Comparison of ENCODE assay signal across 23 cellular contexts in the genomic region with DNA sequence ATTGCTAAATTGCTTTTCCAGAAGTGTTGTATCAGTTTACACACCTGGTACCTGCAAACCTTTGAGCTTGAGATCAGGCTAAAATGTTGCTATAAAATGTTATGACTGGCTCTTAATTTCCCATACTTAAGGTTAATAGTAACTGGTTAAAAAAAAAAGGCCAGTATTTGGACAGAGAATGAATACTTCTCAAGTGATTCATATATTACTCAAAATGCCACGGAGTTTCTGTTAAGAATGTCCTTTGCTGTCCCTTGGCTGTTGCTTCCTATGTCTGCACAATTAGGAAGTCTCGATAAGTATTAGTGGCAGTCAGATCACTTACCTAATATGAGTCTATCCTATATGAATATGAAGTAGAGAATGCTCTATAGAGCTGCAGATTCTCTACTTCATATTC.
DNase-seq lines count a peak whose midpoint lies in the region; ATAC-seq and TF ChIP-seq lines count a peak whose summit lies in the region.
"Had no signal": no experiment of that assay in that cellular context is flagged by ENCODE, and none has a peak within 500 bp of the region (broad histone marks: within the 10 kb centered on the region; RNA-seq: fewer than 3 reads in every experiment).

No MANE protein-coding gene starts in this region.

- dilution Hi-C loops in IMR-90 (cut with HindIII; ENCODE audit: low sequenced_read_pairs, unreplicated experiment): no loop called here
- dilution Hi-C loops in mammary epithelial cell (cut with HindIII; ENCODE audit: low sequenced_read_pairs): no loop called here

- no peaks in the 10 kb centered on the region for H4K20me1 ChIP-seq in IMR-90 (ENCODE audit: insufficient read depth, low read length)
- no peaks in the 10 kb centered on the region for H4K20me1 ChIP-seq in mammary epithelial cell (ENCODE audit: insufficient read depth, low read length)
- H4K20me1 ChIP-seq: BLaER1 had no signal

- no peak overlapping the region for H2AK9ac ChIP-seq in IMR-90 (replicated peaks; ENCODE audit: low read depth, low read length, poor library complexity)

- H3K27ac ChIP-seq in IMR-90 (ENCODE audit: insufficient read depth, low read length) (no peak overlapping the region), mammary epithelial cell (ENCODE audit: insufficient read depth, low read depth, low read length) (peak overlapping the region; percentile 13)
- H3K27ac ChIP-seq: BLaER1, spleen, tibial artery had no signal

- H3K23ac ChIP-seq in IMR-90 (ENCODE audit: low read depth, low read length): no peak overlapping the region

- H4K91ac ChIP-seq in IMR-90 (ENCODE audit: insufficient read depth, low read depth, low read length): no peak overlapping the region

- no peak overlapping the region for H3K14ac ChIP-seq in IMR-90 (replicated peaks; ENCODE audit: low read depth, low read length)

- H3K4me2 ChIP-seq in IMR-90 (ENCODE audit: low read depth, low read length) (no peak overlapping the region), mammary epithelial cell (ENCODE audit: insufficient read depth, low read depth, low read length) (peak overlapping the region; percentile 41)
- H3K4me2 ChIP-seq: BLaER1 had no signal

- no peak for TF ChIP-seq CTCF in IMR-90 (conservative IDR thresholded peaks at IDR 0.05; ENCODE audit: low read depth, low read length)
- no peak for TF ChIP-seq CTCF in mammary epithelial cell (conservative IDR thresholded peaks at IDR 0.05 in 1 of 2, IDR thresholded peaks at IDR 0.05 in 1 of 2; ENCODE audit: extremely low read depth in 1 of 2, insufficient read depth in 1 of 2, low read depth in 1 of 2, low read length in 2 of 2)
- no peak for TF ChIP-seq CTCF in GM13976 (IDR thresholded peaks at IDR 0.05; ENCODE audit: borderline replicate concordance, control extremely low read depth, extremely low read depth, insufficient read depth, missing control alignments)

- no peaks in the 10 kb centered on the region for H3K9me1 ChIP-seq in IMR-90 (ENCODE audit: insufficient read depth, low read length)

- no peak for TF ChIP-seq RAD21 in IMR-90 (IDR thresholded peaks at IDR 0.05; ENCODE audit: low read length)

- H3K56ac ChIP-seq in IMR-90 (ENCODE audit: extremely low read depth, insufficient read depth, low read length): no peak overlapping the region

- no peak overlapping the region for H2AK5ac ChIP-seq in IMR-90 (ENCODE audit: low read depth, low read length)

- intact Hi-C loops in IMR-90 (cut with micrococcal nuclease) (no loop called here), mammary epithelial cell (cut with micrococcal nuclease) (no loop called here)

- H3K27me3 ChIP-seq in IMR-90 (ENCODE audit: control insufficient read depth, insufficient read depth, low read length) (no peaks in the 10 kb centered on the region), mammary epithelial cell (ENCODE audit: insufficient read depth, low read length) (no peaks in the 10 kb centered on the region)
- H3K27me3 ChIP-seq: BLaER1, spleen, tibial artery had no signal

- BruUV-seq in IMR-90 (replicated peaks; lab: Mats Ljungman, UMichigan): no TSS peak
- BruUV-seq in mammary epithelial cell (replicated peaks; lab: Mats Ljungman, UMichigan): no TSS peak

- ATAC-seq in IMR-90 (ENCODE audit: low read depth): no peak
- ATAC-seq in activated CD8-positive, alpha-beta memory T cell treated with anti-CD3 and anti-CD28 coated beads, Interleukin-2, amount 10 ng/mL, durations not matched to agents 7 days and 5 days: no peak
- ATAC-seq in HG02623 (IDR thresholded peaks at IDR 0.05; ENCODE audit: unreplicated experiment): no peak
- ATAC-seq: K562; SK-N-SH treated with all-trans-retinoic acid at 6 μM for 48 hours; stimulated activated naive CD8-positive, alpha-beta T cell treated with anti-CD3 and anti-CD28 coated beads, Interleukin-15, Interleukin-2, amounts not matched to agents 100 U/mL and 50 U/mL, for 24 hours had no signal

- H3K18ac ChIP-seq in IMR-90 (ENCODE audit: low read depth, low read length): no peak overlapping the region

- no CpG with 5 or more reads among the region's 2 CpGs for WGBS in IMR-90 (ENCODE audit: extremely low coverage in 2 of 2, insufficient read length in 1 of 2), 2 experiments
- 33% methylated on average over 2 of the region's 2 CpGs for WGBS in mammary epithelial cell (ENCODE audit: low coverage, missing lambda C conversion rate)

- POLR2A ChIA-PET in IMR-90 (lab: Charles Lee; ENCODE audit: unreplicated experiment): no interaction called here

- no peak overlapping the region for H3K4me3 Mint-ChIP-seq in activated CD8-positive, alpha-beta memory T cell treated with anti-CD3 and anti-CD28 coated beads, Interleukin-2, amount 10 ng/mL, durations not matched to agents 7 days and 5 days
- H3K4me3 Mint-ChIP-seq: memory B cell had no signal

- no peaks in the 10 kb centered on the region for H3K79me1 ChIP-seq in IMR-90 (ENCODE audit: low read depth in 1 of 2, low read length in 2 of 2)

- H3K36me3 ChIP-seq in IMR-90 (ENCODE audit: control insufficient read depth, insufficient read depth, low read length): no peaks in the 10 kb centered on the region
- H3K36me3 ChIP-seq in mammary epithelial cell (ENCODE audit: insufficient read depth, low read length): no peaks in the 10 kb centered on the region
- H3K36me3 ChIP-seq: BLaER1, spleen, tibial artery had no signal

- H3K79me2 ChIP-seq in mammary epithelial cell (ENCODE audit: insufficient read depth, low read length): no peaks in the 10 kb centered on the region

- H2BK120ac ChIP-seq in IMR-90 (ENCODE audit: low read depth, low read length): no peak overlapping the region

- no peaks in the 10 kb centered on the region for H3K4me1 Mint-ChIP-seq in activated CD8-positive, alpha-beta memory T cell treated with anti-CD3 and anti-CD28 coated beads, Interleukin-2, amount 10 ng/mL, durations not matched to agents 7 days and 5 days
- H3K4me1 Mint-ChIP-seq: memory B cell had no signal

- no peak overlapping the region for H2BK20ac ChIP-seq in IMR-90 (ENCODE audit: low read depth, low read length)

- TF ChIP-seq POLR2A in IMR-90 (IDR thresholded peaks at IDR 0.05; ENCODE audit: low read depth, low read length): no peak

- H3K27me3 Mint-ChIP-seq in activated CD8-positive, alpha-beta memory T cell treated with anti-CD3 and anti-CD28 coated beads, Interleukin-2, amount 10 ng/mL, durations not matched to agents 7 days and 5 days: no peaks in the 10 kb centered on the region

- no peak overlapping the region for H4K5ac ChIP-seq in IMR-90 (ENCODE audit: low read depth, low read length)

- H2BK5ac ChIP-seq in IMR-90 (ENCODE audit: low read depth, low read length, poor library complexity, severe bottlenecking): no peak overlapping the region

- no peak overlapping the region for H2BK15ac ChIP-seq in IMR-90 (ENCODE audit: low read depth, low read length)

- H3K4ac ChIP-seq in IMR-90 (ENCODE audit: low read depth, low read length): no peak overlapping the region

- H3K27ac Mint-ChIP-seq in activated CD8-positive, alpha-beta memory T cell treated with anti-CD3 and anti-CD28 coated beads, Interleukin-2, amount 10 ng/mL, durations not matched to agents 7 days and 5 days: no peak overlapping the region
- H3K27ac Mint-ChIP-seq: memory B cell had no signal

- DNase-seq in ACHN (peak; percentile 6), IMR-90 (peak; percentile 2), mammary epithelial cell (peak; percentile 35), hepatic stellate cell (ENCODE audit: low spot score) (peak; percentile 2), RPMI8226 (no peak), GM13976 (ENCODE audit: low spot score) (no peak)
- DNase-seq in activated CD8-positive, alpha-beta memory T cell treated with anti-CD3 and anti-CD28 coated beads, Interleukin-2, amount 10 ng/mL, durations not matched to agents 7 days and 5 days: no peak
- DNase-seq: activated CD4-positive, alpha-beta T cell treated with anti-CD3 and anti-CD28 coated beads, Interleukin-2, amount 50 U/mL, for 4 hours; activated effector memory CD4-positive, alpha-beta T cell treated with anti-CD3 and anti-CD28 coated beads, Interleukin-2, amount 50 U/mL, for 16 hours; Caco-2; NCI-H146; NCI-H2171 treated with DMSO at 0.1 percent for 48 hours; NCI-H524 treated with DMSO at 0.1 percent for 48 hours; occipital lobe; spleen; stimulated activated CD4-positive, alpha-beta T cell treated with anti-CD3 and anti-CD28 coated beads, Interleukin-4, amount 100 ng/mL, for 24 hours; stimulated activated naive CD8-positive, alpha-beta T cell treated with anti-CD3 and anti-CD28 coated beads, Interleukin-15, Interleukin-2, amounts not matched to agents 100 U/mL and 50 U/mL, for 24 hours; tibial artery had no signal

- H4K8ac ChIP-seq in IMR-90 (ENCODE audit: low read depth in 2 of 2, low read length in 2 of 2): no peak overlapping the region

- H2AFZ ChIP-seq in IMR-90 (replicated peaks; ENCODE audit: low read length, poor library complexity): no peak overlapping the region
- H2AFZ ChIP-seq in mammary epithelial cell (ENCODE audit: low read depth, low read length): no peak overlapping the region

- in situ Hi-C loops in ACHN (cut with HindIII; ENCODE audit: low pct_ligation_motif_present, low pct_unique_long_range_greater_than_20kb, low sequenced_read_pairs) (no loop called here), IMR-90 (cut with MboI; ENCODE audit: low sequenced_read_pairs) (no loop called here), mammary epithelial cell (cut with MboI; ENCODE audit: low sequenced_read_pairs in 2 of 2) (no loop called here), GM13976 (cut with MboI; ENCODE audit: low sequenced_read_pairs, unreplicated experiment) (no loop called here)

- CTCF ChIA-PET in IMR-90 (lab: Yijun Ruan, JAX) (no interaction called here), mammary epithelial cell (lab: Charles Lee; ENCODE audit: low non-redundant PET) (no interaction called here)
- CTCF ChIA-PET in activated CD8-positive, alpha-beta memory T cell treated with anti-CD3 and anti-CD28 coated beads, Interleukin-2, amount 10 ng/mL, durations not matched to agents 7 days and 5 days (lab: Charles Lee): no interaction called here

- no peaks in the 10 kb centered on the region for H3K36me3 Mint-ChIP-seq in activated CD8-positive, alpha-beta memory T cell treated with anti-CD3 and anti-CD28 coated beads, Interleukin-2, amount 10 ng/mL, durations not matched to agents 7 days and 5 days
- H3K36me3 Mint-ChIP-seq: memory B cell had no signal

- no peak overlapping the region for H3K4me3 ChIP-seq in IMR-90 (ENCODE audit: insufficient read depth, low read depth, low read length)
- H3K4me3 ChIP-seq in mammary epithelial cell (replicated peaks in 1 of 3; ENCODE audit: insufficient read depth in 1 of 3, low read depth in 2 of 3, low read length in 3 of 3): no peak overlapping the region
- H3K4me3 ChIP-seq: BLaER1, K562, spleen, tibial artery had no signal

- H3K9ac ChIP-seq in IMR-90 (ENCODE audit: low read depth, low read length) (no peak overlapping the region), mammary epithelial cell (ENCODE audit: insufficient read depth, low read length) (no peak overlapping the region)
- H3K9ac ChIP-seq: BLaER1 had no signal

- H3K9me3 Mint-ChIP-seq in activated CD8-positive, alpha-beta memory T cell treated with anti-CD3 and anti-CD28 coated beads, Interleukin-2, amount 10 ng/mL, durations not matched to agents 7 days and 5 days (ENCODE audit: low read depth): no peaks in the 10 kb centered on the region

- H3K9me3 ChIP-seq in IMR-90 (ENCODE audit: control insufficient read depth, insufficient read depth, low read length) (no peaks in the 10 kb centered on the region), mammary epithelial cell (replicated peaks; ENCODE audit: insufficient read depth, low read length) (no peaks in the 10 kb centered on the region)
- H3K9me3 ChIP-seq: BLaER1, Caco-2, tibial artery had no signal

- H3K4me1 ChIP-seq in IMR-90 (ENCODE audit: control insufficient read depth, insufficient read depth, low read length): no peaks in the 10 kb centered on the region
- H3K4me1 ChIP-seq in mammary epithelial cell (ENCODE audit: insufficient read depth, low read length): peaks cover 13% of the 10 kb centered on the region
- H3K4me1 ChIP-seq: BLaER1, Caco-2, spleen had no signal

Comparison
In these comparisons a context has a peak if more than half of its experiments do, and no peak if none do; other contexts are left out.
1. DNase-seq: peak in ACHN (single experiment), IMR-90 (single experiment), mammary epithelial cell (single experiment) and hepatic stellate cell (single experiment); none in activated CD8-positive, alpha-beta memory T cell treated with anti-CD3 and anti-CD28 coated beads, Interleukin-2, amount 10 ng/mL, durations not matched to agents 7 days and 5 days (single experiment), RPMI8226 (single experiment) and GM13976 (single experiment).